In genomic region chr2:218229239-218229638, GRCh38 we compare ENCODE assay signal across 8 cellular contexts. TPM values are rescaled to one million over a fixed set of nuclear protein-coding genes. Genes with fewer than 3 reads are reported as not detected.
DNase-seq lines count a peak whose midpoint lies in the region; ATAC-seq, FAIRE-seq and TF ChIP-seq lines count a peak whose summit lies in the region.

No MANE protein-coding gene starts in this region.

- no peak overlapping the region for H3K4me3 ChIP-seq in right atrium auricular region

- no peaks in the 10 kb centered on the region for H3K27me3 ChIP-seq in right atrium auricular region

- no peak for TF ChIP-seq POLR2A in GM12892 (IDR thresholded peaks at IDR 0.05; ENCODE audit: low read depth, low read length)

- peaks cover 0 to 35% of the 10 kb centered on the region in 2 donors for H3K4me1 ChIP-seq in right atrium auricular region

- peak overlapping the region; percentile 80 for H3K27ac Mint-ChIP-seq in activated T-helper 17 cell treated with anti-CD3 and anti-CD28 coated beads, Interleukin-2, amount 50 U/mL, for 72 hours
- H3K27ac Mint-ChIP-seq in stimulated activated naive CD8-positive, alpha-beta T cell treated with anti-CD3 and anti-CD28 coated beads, Interleukin-15, amount 100 ng/mL, for 72 hours, result peak overlapping the region; percentile 65 to 80

- H3K9me3 ChIP-seq in right atrium auricular region, result no peaks in the 10 kb centered on the region

- peak; percentile 34 for DNase-seq in GM12892 (ENCODE audit: insufficient read length)
- peak; percentile 79 for DNase-seq in LHCN-M2 (ENCODE audit: low read depth)
- DNase-seq in right atrium auricular region (ENCODE audit: low spot score), result no peak
- peak; percentile 26 to 49 for DNase-seq in stimulated activated naive CD8-positive, alpha-beta T cell treated with anti-CD3 and anti-CD28 coated beads, Interleukin-15, amount 100 ng/mL, for 72 hours
- DNase-seq in DMS79 (lab: John Stamatoyannopoulos, UW), result no peak
- no peak for DNase-seq in NCI-H1092 (lab: John Stamatoyannopoulos, UW)

- peaks cover 57% of the 10 kb centered on the region for H3K4me1 Mint-ChIP-seq in activated T-helper 17 cell treated with anti-CD3 and anti-CD28 coated beads, Interleukin-2, amount 50 U/mL, for 72 hours
- peaks cover 84% of the 10 kb centered on the region for H3K4me1 Mint-ChIP-seq in stimulated activated naive CD8-positive, alpha-beta T cell treated with anti-CD3 and anti-CD28 coated beads, Interleukin-15, amount 100 ng/mL, for 72 hours

- TF ChIP-seq CTCF in right atrium auricular region (IDR thresholded peaks at IDR 0.05), result no peak

- peak; percentile 86 for ATAC-seq in GM21825 (IDR thresholded peaks at IDR 0.05; ENCODE audit: unreplicated experiment)
- ATAC-seq in activated T-helper 17 cell treated with anti-CD3 and anti-CD28 coated beads, Interleukin-2, amount 50 U/mL, for 72 hours (replicated peaks), result peak; percentile 90
- peak; percentile 91 for ATAC-seq in stimulated activated naive CD8-positive, alpha-beta T cell treated with anti-CD3 and anti-CD28 coated beads, Interleukin-15, amount 100 ng/mL, for 72 hours

- peaks cover 85% of the 10 kb centered on the region for H3K36me3 ChIP-seq in right atrium auricular region

- H3K36me3 Mint-ChIP-seq in activated T-helper 17 cell treated with anti-CD3 and anti-CD28 coated beads, Interleukin-2, amount 50 U/mL, for 72 hours (ENCODE audit: low read depth), result peaks cover 100% of the 10 kb centered on the region

- no peaks in the 10 kb centered on the region for H3K9me3 Mint-ChIP-seq in activated T-helper 17 cell treated with anti-CD3 and anti-CD28 coated beads, Interleukin-2, amount 50 U/mL, for 72 hours
- H3K9me3 Mint-ChIP-seq in stimulated activated naive CD8-positive, alpha-beta T cell treated with anti-CD3 and anti-CD28 coated beads, Interleukin-15, amount 100 ng/mL, for 72 hours, result no peaks in the 10 kb centered on the region

- peak overlapping the region; percentile 72 for H3K4me3 Mint-ChIP-seq in activated T-helper 17 cell treated with anti-CD3 and anti-CD28 coated beads, Interleukin-2, amount 50 U/mL, for 72 hours
- peak overlapping the region; percentile 68 to 70 for H3K4me3 Mint-ChIP-seq in stimulated activated naive CD8-positive, alpha-beta T cell treated with anti-CD3 and anti-CD28 coated beads, Interleukin-15, amount 100 ng/mL, for 72 hours

- H3K27me3 Mint-ChIP-seq in activated T-helper 17 cell treated with anti-CD3 and anti-CD28 coated beads, Interleukin-2, amount 50 U/mL, for 72 hours, result no peaks in the 10 kb centered on the region
- no peaks in the 10 kb centered on the region for H3K27me3 Mint-ChIP-seq in stimulated activated naive CD8-positive, alpha-beta T cell treated with anti-CD3 and anti-CD28 coated beads, Interleukin-15, amount 100 ng/mL, for 72 hours

- peak; percentile 86 for FAIRE-seq in GM12892 (lab: Jason Lieb, UNC)

- peak overlapping the region; percentile 19 to 71 for H3K27ac ChIP-seq in right atrium auricular region

RNA-seq across cellular contexts. Expression of gene ARPC2, which starts 12.2 kb away (rescaled TPM):
- polyA plus RNA-seq in GM12892 (2012; ENCODE audit: missing spikeins), result 520 TPM
- total RNA-seq in LHCN-M2 (2014; rRNA removed), result 499 and 526 TPM in 2 replicates
- 486 TPM for polyA plus RNA-seq in LHCN-M2 (2012)
- 100 to 1,000 TPM; 679 to 681 TPM for total RNA-seq in activated T-helper 17 cell treated with anti-CD3 and anti-CD28 coated beads, Interleukin-2, amount 50 U/mL, for 72 hours
- total RNA-seq in right atrium auricular region, result 100 to 1,000 TPM; 112 to 177 TPM

RNA-seq across cellular contexts. Expression of gene GPBAR1, which starts 31.6 kb away (rescaled TPM):
- polyA plus RNA-seq in GM12892 (2012; ENCODE audit: missing spikeins), result 0.21 TPM
- 0.06 TPM in 1 of 2 replicates, not detected in the other for total RNA-seq in LHCN-M2 (2014; rRNA removed)
- 0.07 TPM for polyA plus RNA-seq in LHCN-M2 (2012)
- total RNA-seq in activated T-helper 17 cell treated with anti-CD3 and anti-CD28 coated beads, Interleukin-2, amount 50 U/mL, for 72 hours, result 1 to 10 TPM; 1.3 to 1.4 TPM
- 10 to 100 TPM in 1 of 2 donors, 1 to 10 TPM in 1; 1.9 to 10.7 TPM for total RNA-seq in right atrium auricular region

RNA-seq across cellular contexts. Expression of gene AAMP, which starts 40.7 kb away (rescaled TPM):
- polyA plus RNA-seq in GM12892 (2012; ENCODE audit: missing spikeins), result 57.6 TPM
- total RNA-seq in LHCN-M2 (2014; rRNA removed) (168 and 170 TPM in 2 replicates), right atrium auricular region (10 to 100 TPM; 54.3 to 88.8 TPM)
- polyA plus RNA-seq in LHCN-M2 (2012), result 96.2 TPM
- total RNA-seq in activated T-helper 17 cell treated with anti-CD3 and anti-CD28 coated beads, Interleukin-2, amount 50 U/mL, for 72 hours, result 10 to 100 TPM; 60.0 to 77.5 TPM

RNA-seq across cellular contexts. Expression of gene PNKD, which starts 41.1 kb away (rescaled TPM):
- 41.8 TPM for polyA plus RNA-seq in GM12892 (2012; ENCODE audit: missing spikeins)
- total RNA-seq in LHCN-M2 (2014; rRNA removed) (39.6 and 54.2 TPM in 2 replicates), right atrium auricular region (10 to 100 TPM; 54.5 to 71.4 TPM)
- polyA plus RNA-seq in LHCN-M2 (2012), result 117 TPM
- total RNA-seq in activated T-helper 17 cell treated with anti-CD3 and anti-CD28 coated beads, Interleukin-2, amount 50 U/mL, for 72 hours, result 10 to 100 TPM; 21.1 to 30.9 TPM

Comparison
In these comparisons a context has a peak if more than half of its experiments do, and no peak if none do; other contexts are left out.
1. DNase-seq: peak in GM12892 (single experiment), LHCN-M2 (single experiment) and stimulated activated naive CD8-positive, alpha-beta T cell treated with anti-CD3 and anti-CD28 coated beads, Interleukin-15, amount 100 ng/mL, for 72 hours (2 of 2); none in right atrium auricular region (single experiment), DMS79 (single experiment) and NCI-H1092 (single experiment).
2. Peak in every context shown above with its lines, with median percentiles within 50 percentile points of each other: ATAC-seq.